Comparison of ENCODE assay signal across 16 cellular contexts in genomic region chr18:57806201-57806890, GRCh38. TPM values are rescaled to one million over a fixed set of nuclear protein-coding genes. Genes with fewer than 3 reads are reported as not detected.
DNase-seq lines count a peak whose midpoint lies in the region; TF ChIP-seq lines count a peak whose summit lies in the region.
"Had no signal": no experiment of that assay in that cellular context is flagged by ENCODE, and none has a peak within 500 bp of the region (broad histone marks: within the 10 kb centered on the region; RNA-seq: fewer than 3 reads in every experiment).

No MANE protein-coding gene starts in this region.

- no peaks in the 10 kb centered on the region for H3K36me3 Mint-ChIP-seq in activated naive CD4-positive, alpha-beta T cell treated with anti-CD3 and anti-CD28 coated beads for 36 hours (ENCODE audit: low read depth)

- H3K4me3 ChIP-seq in ACC112 (ENCODE audit: low read depth, low read length) (peak overlapping the region; percentile 38), breast epithelium (no peak overlapping the region), parathyroid adenoma (ENCODE audit: low read depth, low read length) (no peak overlapping the region)
- H3K4me3 ChIP-seq: prostate gland had no signal

- H3K27ac ChIP-seq in ACC112 (ENCODE audit: low read depth, low read length) (peak overlapping the region; percentile 96), breast epithelium (peak overlapping the region; percentile 48 to 49), parathyroid adenoma (peak overlapping the region; percentile 49)

- intact Hi-C loops in breast epithelium (cut with DNase I; ENCODE audit: low total_unique reads): loop anchor here (10.0 kb wide), 1 partner anchor 72 kb away; no protein-coding TSS in a partner anchor
- intact Hi-C loops in activated naive CD4-positive, alpha-beta T cell treated with anti-CD3 and anti-CD28 coated beads for 36 hours (cut with micrococcal nuclease): no loop called here

- CTCF ChIA-PET in activated naive CD4-positive, alpha-beta T cell treated with anti-CD3 and anti-CD28 coated beads for 36 hours (lab: Charles Lee): interaction anchor here (0.7 to 1.1 kb wide), 2 partner anchors 163 to 673 kb away, joined by 3 to 5 read pairs; no protein-coding TSS in a partner anchor

- H3K79me2 ChIP-seq in ACC112 (ENCODE audit: control insufficient read depth, insufficient read depth, low read length, unreplicated experiment) (peaks cover 19% of the 10 kb centered on the region), parathyroid adenoma (no peaks in the 10 kb centered on the region)

- H3K27ac Mint-ChIP-seq in activated naive CD4-positive, alpha-beta T cell treated with anti-CD3 and anti-CD28 coated beads for 36 hours: no peak overlapping the region
- H3K27ac Mint-ChIP-seq: naive thymus-derived CD4-positive, alpha-beta T cell; stimulated activated naive CD8-positive, alpha-beta T cell treated with anti-CD3 and anti-CD28 coated beads, Interleukin-15, amount 100 ng/mL, for 72 hours had no signal

- H3K9ac ChIP-seq in parathyroid adenoma: no peak overlapping the region

- H3K4me2 ChIP-seq in parathyroid adenoma (ENCODE audit: low read length): no peak overlapping the region

- no peak for TF ChIP-seq POLR2A in breast epithelium (IDR thresholded peaks at IDR 0.05)

- H3K4me1 ChIP-seq in ACC112 (ENCODE audit: control insufficient read depth, insufficient read depth, low read length, unreplicated experiment) (peaks cover 35% of the 10 kb centered on the region), breast epithelium (no peaks in the 10 kb centered on the region), parathyroid adenoma (peaks cover 6% of the 10 kb centered on the region)
- H3K4me1 ChIP-seq: prostate gland had no signal

- H3K36me3 ChIP-seq in ACC112 (ENCODE audit: insufficient read depth, low read length) (no peaks in the 10 kb centered on the region), breast epithelium (no peaks in the 10 kb centered on the region), parathyroid adenoma (ENCODE audit: control insufficient read depth, insufficient read depth, low read length) (no peaks in the 10 kb centered on the region)
- H3K36me3 ChIP-seq: prostate gland had no signal

- peak overlapping the region; percentile 9 for H2AFZ ChIP-seq in ACC112 (ENCODE audit: low read length, unreplicated experiment)
- no peak overlapping the region for H2AFZ ChIP-seq in parathyroid adenoma

- H3K27me3 ChIP-seq in ACC112 (ENCODE audit: insufficient read depth, low read length): no peaks in the 10 kb centered on the region
- no peaks in the 10 kb centered on the region for H3K27me3 ChIP-seq in breast epithelium
- H3K27me3 ChIP-seq in parathyroid adenoma (ENCODE audit: control insufficient read depth, insufficient read depth, low read length): no peaks in the 10 kb centered on the region

- H3K4me1 Mint-ChIP-seq in activated naive CD4-positive, alpha-beta T cell treated with anti-CD3 and anti-CD28 coated beads for 36 hours (ENCODE audit: low read depth): peaks cover 13% of the 10 kb centered on the region

- peaks cover 2% of the 10 kb centered on the region for H3K9me3 Mint-ChIP-seq in activated naive CD4-positive, alpha-beta T cell treated with anti-CD3 and anti-CD28 coated beads for 36 hours

- DNase-seq in M059J (ENCODE audit: low read depth) (peak; percentile 54), breast epithelium (ENCODE audit: low spot score in 2 of 2) (peak in 1 of 2 donors; percentile 11), NOMO-1 (lab: John Stamatoyannopoulos, UW; ENCODE audit: unreplicated experiment in 2 of 2) (no peak), SHP77 treated with DMSO at 0.1 percent for 48 hours (lab: John Stamatoyannopoulos, UW) (no peak)
- DNase-seq in stimulated activated naive CD4-positive, alpha-beta T cell (lab: John Stamatoyannopoulos, UW): no peak
- no peak for DNase-seq in activated naive CD4-positive, alpha-beta T cell treated with anti-CD3 and anti-CD28 coated beads for 36 hours
- DNase-seq: activated CD4-positive, alpha-beta T cell treated with anti-CD3 and anti-CD28 coated beads for 48 hours; activated naive CD4-positive, alpha-beta T cell treated with anti-CD3 and anti-CD28 coated beads, Interleukin-2, amount 50 U/mL, for 16 hours; effector CD4-positive, alpha-beta T cell; naive thymus-derived CD4-positive, alpha-beta T cell; NCI-H1417; NCI-H2171 treated with DMSO at 0.1 percent for 48 hours; stimulated activated naive CD8-positive, alpha-beta T cell treated with anti-CD3 and anti-CD28 coated beads, Interleukin-15, amount 100 ng/mL, for 72 hours had no signal

- no peak overlapping the region for H3K4me3 Mint-ChIP-seq in activated naive CD4-positive, alpha-beta T cell treated with anti-CD3 and anti-CD28 coated beads for 36 hours
- H3K4me3 Mint-ChIP-seq: stimulated activated naive CD8-positive, alpha-beta T cell treated with anti-CD3 and anti-CD28 coated beads, Interleukin-15, amount 100 ng/mL, for 72 hours had no signal

- no peaks in the 10 kb centered on the region for H3K9me3 ChIP-seq in breast epithelium
- no peaks in the 10 kb centered on the region for H3K9me3 ChIP-seq in parathyroid adenoma (ENCODE audit: control insufficient read depth, low read length)
- H3K9me3 ChIP-seq: prostate gland had no signal

- TF ChIP-seq CTCF in breast epithelium (IDR thresholded peaks at IDR 0.05): no peak
- no peak for TF ChIP-seq CTCF in parathyroid adenoma (IDR thresholded peaks at IDR 0.05)

- peaks cover 46% of the 10 kb centered on the region for H3K27me3 Mint-ChIP-seq in activated naive CD4-positive, alpha-beta T cell treated with anti-CD3 and anti-CD28 coated beads for 36 hours (ENCODE audit: low read depth)

RNA-seq across cellular contexts. Expression of gene ATP8B1, which starts 3.2 kb away (rescaled TPM):
- total RNA-seq in M059J (2014; rRNA removed; shearing (Covaris generic)): 39.5 and 68.5 TPM in 2 replicates
- 10 to 100 TPM in 2 of 3 donors, 1 to 10 TPM in 1; 5.1 to 45.1 (median 41.3) TPM for total RNA-seq in breast epithelium
- total RNA-seq in activated naive CD4-positive, alpha-beta T cell treated with anti-CD3 and anti-CD28 coated beads for 36 hours: not detected
- total RNA-seq: naive thymus-derived CD4-positive, alpha-beta T cell had no signal

Comparison
In these comparisons a context has a peak if more than half of its experiments do, and no peak if none do; other contexts are left out.
1. RNA of gene ATP8B1, which starts 3.2 kb away (total RNA-seq): 39.5 to 68.5 TPM in M059J and 5.1 to 45.1 TPM in breast epithelium; not detected in activated naive CD4-positive, alpha-beta T cell treated with anti-CD3 and anti-CD28 coated beads for 36 hours; every median in the first group is over 4 times any median in the second.
2. Peak in every context shown above with its lines, with median percentiles within 50 percentile points of each other: H3K27ac ChIP-seq.